ENCODE assay signal across 23 cellular contexts in the genomic region with DNA sequence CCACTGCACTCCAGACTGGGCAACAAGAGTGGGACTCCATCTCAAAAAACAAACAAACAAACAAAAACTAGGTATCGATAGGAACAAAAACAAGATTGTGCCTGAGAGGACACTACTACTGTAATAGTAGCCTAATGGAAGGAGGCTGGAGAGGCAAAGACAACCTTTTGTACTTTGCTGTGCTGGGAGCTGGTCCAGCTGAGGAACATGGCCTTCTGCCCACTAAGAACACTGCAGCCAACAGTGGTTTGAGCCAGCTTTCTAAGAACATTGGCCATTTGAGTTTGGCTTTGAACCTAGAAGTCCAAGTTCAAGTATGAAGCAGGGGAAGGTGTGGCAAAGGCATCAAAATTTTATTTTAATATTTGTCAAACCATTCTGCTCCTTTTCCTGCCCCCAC. TPM values are rescaled to one million over a fixed set of nuclear protein-coding genes. Genes with fewer than 3 reads are reported as not detected.
DNase-seq lines count a peak whose midpoint lies in the region; ATAC-seq and TF ChIP-seq lines count a peak whose summit lies in the region.
"Had no signal": no experiment of that assay in that cellular context is flagged by ENCODE, and none has a peak within 500 bp of the region (broad histone marks: within the 10 kb centered on the region; RNA-seq: fewer than 3 reads in every experiment).

No MANE protein-coding gene starts in this region.

- H2AK5ac ChIP-seq in mesendoderm (ENCODE audit: low read length), result no peak overlapping the region

- H3K18ac ChIP-seq in mesendoderm (ENCODE audit: low read length), result no peak overlapping the region

- peak in 7 of 8 donors; percentile 67 to 97 (median 90) for ATAC-seq in heart right ventricle
- ATAC-seq: activated naive CD4-positive, alpha-beta T cell treated with anti-CD3 and anti-CD28 coated beads, Interleukin-2, amount 50 U/mL, for 72 hours; lower lobe of right lung had no signal

- no peak overlapping the region for H3K4me2 ChIP-seq in mesendoderm (ENCODE audit: low read length)
- H3K4me2 ChIP-seq: SK-N-SH had no signal

- in situ Hi-C loops in astrocyte of the cerebellum (cut with HindIII; ENCODE audit: low sequenced_read_pairs), result no loop called here

- H3K27me3 ChIP-seq in MG63 (no peaks in the 10 kb centered on the region), heart right ventricle (no peaks in the 10 kb centered on the region), prostate gland (replicated peaks; ENCODE audit: insufficient read depth) (no peaks in the 10 kb centered on the region), mesendoderm (ENCODE audit: insufficient read depth, low read length, poor library complexity) (no peaks in the 10 kb centered on the region)

- DNase-seq in MG63 (peak; percentile 35), astrocyte of the cerebellum (ENCODE audit: low read depth) (peak; percentile 23), heart right ventricle (peak; percentile 36 to 42), prostate gland (ENCODE audit: low spot score) (peak; percentile 74), mesendoderm (no peak), T-helper 1 cell (no peak), SIG-M5 treated with dmso at 0.1 percent for 504 hours (lab: John Stamatoyannopoulos, UW; ENCODE audit: unreplicated experiment) (no peak)
- DNase-seq in activated CD4-positive, alpha-beta T cell treated with anti-CD3 and anti-CD28 coated beads, Interleukin-2, amount 10 ng/mL, durations not matched to agents 24 days and 14 days, result no peak
- DNase-seq: activated CD4-positive, alpha-beta T cell treated with anti-CD3 and anti-CD28 coated beads for 1 hour; CD4-positive, alpha-beta memory T cell; H7; lower lobe of right lung; NCI-H146; NCI-H345; SK-N-SH; small intestine; stimulated activated CD4-positive, alpha-beta T cell treated with anti-CD3 and anti-CD28 coated beads, Interleukin-4, amount 100 ng/mL, for 1 hour had no signal

- H3K56ac ChIP-seq in mesendoderm (ENCODE audit: low read length), result no peak overlapping the region

- no peak overlapping the region for H3K4ac ChIP-seq in mesendoderm (ENCODE audit: low read depth, low read length)

- no peak overlapping the region for H2BK15ac ChIP-seq in mesendoderm (replicated peaks; ENCODE audit: low read depth)

- H3K4me3 Mint-ChIP-seq in activated CD4-positive, alpha-beta T cell treated with anti-CD3 and anti-CD28 coated beads, Interleukin-2, amount 10 ng/mL, durations not matched to agents 24 days and 14 days, result no peak overlapping the region
- H3K4me3 Mint-ChIP-seq: CD4-positive, alpha-beta memory T cell had no signal

- no peak for TF ChIP-seq POLR2A in prostate gland (IDR thresholded peaks at IDR 0.05)

- H3K9ac ChIP-seq in mesendoderm (ENCODE audit: low read length), result no peak overlapping the region
- H3K9ac ChIP-seq: SK-N-SH had no signal

- H3K4me1 ChIP-seq in heart right ventricle, result peaks cover 0 to 6% (median 0%) of the 10 kb centered on the region in 9 donors
- no peaks in the 10 kb centered on the region for H3K4me1 ChIP-seq in prostate gland (replicated peaks)
- peaks cover 14% of the 10 kb centered on the region for H3K4me1 ChIP-seq in mesendoderm (ENCODE audit: control insufficient read depth, low read depth, low read length)
- H3K4me1 ChIP-seq: lower lobe of right lung had no signal

- no peaks in the 10 kb centered on the region for H3K36me3 Mint-ChIP-seq in activated CD4-positive, alpha-beta T cell treated with anti-CD3 and anti-CD28 coated beads, Interleukin-2, amount 10 ng/mL, durations not matched to agents 24 days and 14 days (ENCODE audit: low read depth)
- H3K36me3 Mint-ChIP-seq: activated naive CD4-positive, alpha-beta T cell treated with anti-CD3 and anti-CD28 coated beads, Interleukin-2, amount 50 U/mL, for 72 hours; CD4-positive, alpha-beta memory T cell had no signal

- no peak overlapping the region for H4K5ac ChIP-seq in mesendoderm (ENCODE audit: low read length)

- no peak overlapping the region for H2BK5ac ChIP-seq in mesendoderm (ENCODE audit: low read length)

- no peak for TF ChIP-seq CTCF in astrocyte of the cerebellum (IDR thresholded peaks at IDR 0.05; ENCODE audit: low read depth, low read length, missing control alignments)
- no peak for TF ChIP-seq CTCF in heart right ventricle (IDR thresholded peaks at IDR 0.05)
- no peak for TF ChIP-seq CTCF in prostate gland (IDR thresholded peaks at IDR 0.05)

- no peaks in the 10 kb centered on the region for H3K36me3 ChIP-seq in MG63
- no peaks in the 10 kb centered on the region for H3K36me3 ChIP-seq in heart right ventricle
- H3K36me3 ChIP-seq in prostate gland, result no peaks in the 10 kb centered on the region
- no peaks in the 10 kb centered on the region for H3K36me3 ChIP-seq in mesendoderm (ENCODE audit: control insufficient read depth, insufficient read depth, low read length)
- H3K36me3 ChIP-seq: lower lobe of right lung had no signal

- H3K27ac Mint-ChIP-seq in activated CD4-positive, alpha-beta T cell treated with anti-CD3 and anti-CD28 coated beads, Interleukin-2, amount 10 ng/mL, durations not matched to agents 24 days and 14 days, result no peak overlapping the region
- H3K27ac Mint-ChIP-seq: activated naive CD4-positive, alpha-beta T cell treated with anti-CD3 and anti-CD28 coated beads, Interleukin-2, amount 50 U/mL, for 72 hours; CD4-positive, alpha-beta memory T cell had no signal

- H4K8ac ChIP-seq in mesendoderm (ENCODE audit: low read depth, low read length), result no peak overlapping the region

- H3K79me1 ChIP-seq in mesendoderm (ENCODE audit: low read length), result no peaks in the 10 kb centered on the region

- 59 to 75% methylated on average over 1 of the region's 1 CpG for WGBS in heart right ventricle, 2 donors
- 24% methylated on average over 1 of the region's 1 CpG for WGBS in prostate gland
- no CpG with 5 or more reads among the region's 1 CpG for WGBS in mesendoderm (ENCODE audit: extremely low coverage, insufficient coverage, low lambda C conversion rate)

- no peak overlapping the region for H3K23ac ChIP-seq in mesendoderm (ENCODE audit: low read length)

- intact Hi-C loops in heart right ventricle (cut with DNase I) (loop anchor here in 1 of 10 donors (10.0 kb wide), 1 partner anchor 58 kb away; no protein-coding TSS in a partner anchor), prostate gland (cut with DNase I) (no loop called here)
- intact Hi-C loops in activated CD4-positive, alpha-beta T cell treated with anti-CD3 and anti-CD28 coated beads, Interleukin-2, amount 10 ng/mL, durations not matched to agents 24 days and 14 days (cut with micrococcal nuclease), result no loop called here

- no peak overlapping the region for H2BK120ac ChIP-seq in mesendoderm (ENCODE audit: low read depth, low read length)

- H3K9me3 ChIP-seq in MG63 (no peaks in the 10 kb centered on the region), heart right ventricle (no peaks in the 10 kb centered on the region), prostate gland (no peaks in the 10 kb centered on the region)
- H3K9me3 ChIP-seq: lower lobe of right lung, SK-N-SH had no signal

- H3K79me2 ChIP-seq in mesendoderm (ENCODE audit: control insufficient read depth, insufficient read depth, low read length), result no peaks in the 10 kb centered on the region

- peaks cover 7% of the 10 kb centered on the region for H3K27me3 Mint-ChIP-seq in activated CD4-positive, alpha-beta T cell treated with anti-CD3 and anti-CD28 coated beads, Interleukin-2, amount 10 ng/mL, durations not matched to agents 24 days and 14 days

- peaks cover 20% of the 10 kb centered on the region for H3K4me1 Mint-ChIP-seq in activated CD4-positive, alpha-beta T cell treated with anti-CD3 and anti-CD28 coated beads, Interleukin-2, amount 10 ng/mL, durations not matched to agents 24 days and 14 days

- H3K27ac ChIP-seq in heart right ventricle (no peak overlapping the region), prostate gland (no peak overlapping the region), mesendoderm (ENCODE audit: low read depth, low read length) (no peak overlapping the region)
- H3K27ac ChIP-seq: dorsolateral prefrontal cortex, epithelial cell of prostate, lower lobe of right lung had no signal

- H3K4me3 ChIP-seq in MG63 (no peak overlapping the region), astrocyte of the cerebellum (ENCODE audit: low read depth, low read length) (no peak overlapping the region), heart right ventricle (no peak overlapping the region), prostate gland (no peak overlapping the region), mesendoderm (ENCODE audit: low read length) (no peak overlapping the region)
- H3K4me3 ChIP-seq: dorsolateral prefrontal cortex, lower lobe of right lung had no signal

- no peaks in the 10 kb centered on the region for H3K9me3 Mint-ChIP-seq in activated CD4-positive, alpha-beta T cell treated with anti-CD3 and anti-CD28 coated beads, Interleukin-2, amount 10 ng/mL, durations not matched to agents 24 days and 14 days
- H3K9me3 Mint-ChIP-seq: activated naive CD4-positive, alpha-beta T cell treated with anti-CD3 and anti-CD28 coated beads, Interleukin-2, amount 50 U/mL, for 72 hours; CD4-positive, alpha-beta memory T cell had no signal

RNA-seq across cellular contexts. Expression of gene RGS8, which starts 22.7 kb away (rescaled TPM):
- not detected in 2 replicates for total RNA-seq in MG63 (2014; rRNA removed; shearing (Covaris generic); ENCODE audit: low replicate concordance)
- total RNA-seq in heart right ventricle (under 1 TPM in 4 of 10 donors, not detected in 6; 0.05 to 0.56 (median 0.24) TPM), prostate gland (1 to 10 TPM in 1 of 2 donors, not detected in 1; 1.5 TPM)
- not detected for polyA plus RNA-seq in heart right ventricle
- total RNA-seq in activated CD4-positive, alpha-beta T cell treated with anti-CD3 and anti-CD28 coated beads, Interleukin-2, amount 10 ng/mL, durations not matched to agents 24 days and 14 days, result not detected in 2 replicates
- 1.3 TPM for polyA plus RNA-seq in mesendoderm (2013, experiment 1 of 2)
- 1.0 TPM for polyA plus RNA-seq in mesendoderm (2013, experiment 2 of 2)
- total RNA-seq: activated naive CD4-positive, alpha-beta T cell treated with anti-CD3 and anti-CD28 coated beads, Interleukin-2, amount 50 U/mL, for 72 hours; CD4-positive, alpha-beta memory T cell; glomerular endothelial cell; lower lobe of right lung; M059J had no signal
- polyA plus RNA-seq: AG04450; CD4-positive, alpha-beta memory T cell; SK-N-SH had no signal

Comparison
In these comparisons a context has a peak if more than half of its experiments do, and no peak if none do; other contexts are left out.
1. DNase-seq: peak in MG63 (single experiment), astrocyte of the cerebellum (single experiment), heart right ventricle (2 of 2) and prostate gland (single experiment); none in activated CD4-positive, alpha-beta T cell treated with anti-CD3 and anti-CD28 coated beads, Interleukin-2, amount 10 ng/mL, durations not matched to agents 24 days and 14 days (single experiment), mesendoderm (single experiment), T-helper 1 cell (0 of 5) and SIG-M5 treated with dmso at 0.1 percent for 504 hours (single experiment).